11 cellular contexts compared by ENCODE assay signal in the genomic region with DNA sequence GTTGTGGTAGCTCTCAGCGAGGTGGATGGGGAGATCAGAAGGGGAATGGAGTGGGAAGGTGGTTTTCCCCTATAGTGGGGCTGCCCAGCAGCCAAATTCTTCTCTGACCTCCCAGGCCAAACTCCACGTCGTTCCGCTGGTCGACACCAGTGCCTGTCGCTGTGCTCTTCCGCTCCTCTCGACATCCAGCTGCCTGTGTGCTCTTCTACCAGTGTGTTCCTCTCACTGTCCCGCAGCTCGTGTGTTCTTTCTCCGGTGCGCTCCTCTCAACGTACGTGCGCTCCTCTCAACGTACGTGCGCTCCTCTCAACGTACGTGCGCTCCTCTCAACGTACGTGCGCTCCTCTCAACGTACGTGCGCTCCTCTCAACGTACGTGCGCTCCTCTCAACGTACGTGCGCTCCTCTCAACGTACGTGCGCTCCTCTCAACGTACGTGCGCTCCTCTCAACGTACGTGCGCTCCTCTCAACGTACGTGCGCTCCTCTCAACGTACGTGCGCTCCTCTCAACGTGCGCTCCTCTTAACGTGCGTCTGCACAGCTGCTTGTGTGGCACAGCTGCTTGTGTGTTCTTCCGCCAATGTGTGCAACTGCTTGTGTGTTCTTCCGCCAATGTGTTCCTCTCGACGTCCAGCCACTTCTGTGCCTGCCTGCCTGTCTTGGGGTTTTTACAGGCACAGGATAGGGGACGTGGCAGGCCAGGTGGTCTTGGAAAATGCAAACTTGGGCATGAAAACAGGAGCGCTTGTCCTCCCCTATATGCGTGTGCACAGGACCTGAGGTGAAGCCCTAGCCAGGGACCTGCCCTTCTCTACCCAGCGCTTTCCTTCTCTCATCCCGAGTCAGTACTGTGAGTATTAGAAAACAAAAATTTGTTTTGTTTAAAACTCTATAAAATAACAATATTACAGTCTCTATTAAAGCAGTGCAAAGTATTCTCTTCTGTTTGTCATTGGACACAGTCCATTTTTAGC.
DNase-seq lines count a peak whose midpoint lies in the region; ATAC-seq, FAIRE-seq and TF ChIP-seq lines count a peak whose summit lies in the region.
"Had no signal": no experiment of that assay in that cellular context is flagged by ENCODE, and none has a peak within 500 bp of the region (broad histone marks: within the 10 kb centered on the region; RNA-seq: fewer than 3 reads in every experiment).

No MANE protein-coding gene starts in this region.

- no peak for TF ChIP-seq RAD21 in GM12878 (IDR thresholded peaks at IDR 0.05; ENCODE audit: insufficient read depth, low read depth, low read length)

- in situ Hi-C loops in GM12878 (cut with MboI): no loop called here

- no peak for TF ChIP-seq CTCF in GM12878 (IDR thresholded peaks at IDR 0.05 in 2 of 3, conservative IDR thresholded peaks at IDR 0.05 in 1 of 3; ENCODE audit: control insufficient read depth in 2 of 3, extremely low read depth in 1 of 3, insufficient read depth in 1 of 3, low read depth in 3 of 3, low read length in 3 of 3)
- TF ChIP-seq CTCF in colonic mucosa (IDR thresholded peaks at IDR 0.05): no peak
- TF ChIP-seq CTCF in gastroesophageal sphincter (IDR thresholded peaks at IDR 0.05): no peak

- intact Hi-C loops in GM12878 (cut with micrococcal nuclease; ENCODE audit: unreplicated experiment) (no loop called here), colonic mucosa (cut with DNase I) (no loop called here)

- peak overlapping the region; percentile 39 for H3K9ac ChIP-seq in HUES6 (ENCODE audit: low read length)
- no peak overlapping the region for H3K9ac ChIP-seq in GM12878 (ENCODE audit: control insufficient read depth, insufficient read depth, low read length)
- no peak overlapping the region for H3K9ac ChIP-seq in colonic mucosa (ENCODE audit: low read depth in 2 of 2, low read length in 2 of 2)

- H3K4me2 ChIP-seq in GM12878 (ENCODE audit: control insufficient read depth, insufficient read depth): no peak overlapping the region

- H3K4me3 ChIP-seq in HUES6 (ENCODE audit: low read depth, low read length) (peak overlapping the region; percentile 72), GM12878 (no peak overlapping the region), colonic mucosa (no peak overlapping the region), gastroesophageal sphincter (no peak overlapping the region)

- no peaks in the 10 kb centered on the region for H3K27me3 Mint-ChIP-seq in naive thymus-derived CD8-positive, alpha-beta T cell

- H3K27ac ChIP-seq in HUES6 (ENCODE audit: low read depth, low read length) (no peak overlapping the region), GM12878 (ENCODE audit: control insufficient read depth, insufficient read depth) (no peak overlapping the region), colonic mucosa (no peak overlapping the region), gastroesophageal sphincter (no peak overlapping the region)

- SMC1A ChIA-PET in GM12878 (lab: Charles Lee; ENCODE audit: uncharacterized antibody, unreplicated experiment): no interaction called here

- H3K27me3 ChIP-seq in HUES6 (ENCODE audit: control insufficient read depth, insufficient read depth, low read length) (no peaks in the 10 kb centered on the region), GM12878 (replicated peaks in 1 of 2; ENCODE audit: control insufficient read depth in 2 of 2, insufficient read depth in 2 of 2, low read length in 1 of 2) (no peaks in the 10 kb centered on the region), colonic mucosa (no peaks in the 10 kb centered on the region), gastroesophageal sphincter (no peaks in the 10 kb centered on the region)

- no peaks in the 10 kb centered on the region for H3K36me3 Mint-ChIP-seq in naive thymus-derived CD8-positive, alpha-beta T cell

- peak; percentile 39 for DNase-seq in COLO829 (ENCODE audit: low spot score)
- peak; percentile 17 for DNase-seq in GM12878 (ENCODE audit: low read depth, low spot score)
- DNase-seq in naive thymus-derived CD8-positive, alpha-beta T cell: no peak
- no peak for DNase-seq in colonic mucosa
- DNase-seq: activated gamma-delta T cell had no signal

- H3K9me3 ChIP-seq in HUES6 (ENCODE audit: control insufficient read depth, insufficient read depth, low read depth, low read length) (no peaks in the 10 kb centered on the region), GM12878 (replicated peaks; ENCODE audit: control insufficient read depth, insufficient read depth, low read length) (no peaks in the 10 kb centered on the region), colonic mucosa (no peaks in the 10 kb centered on the region), gastroesophageal sphincter (no peaks in the 10 kb centered on the region)

- ATAC-seq in GM12878 (no peak), GM21515 (IDR thresholded peaks at IDR 0.05; ENCODE audit: unreplicated experiment) (no peak), gastroesophageal sphincter (no peak), HG03457 (IDR thresholded peaks at IDR 0.05; ENCODE audit: unreplicated experiment) (no peak)
- ATAC-seq in naive thymus-derived CD8-positive, alpha-beta T cell: peak; percentile 38 to 41
- ATAC-seq: activated CD4-positive, CD25-positive, alpha-beta regulatory T cell treated with anti-CD3 and anti-CD28 coated beads, Interleukin-2, amount 50 U/mL, for 24 hours had no signal

- H3K4me1 ChIP-seq in HUES6 (ENCODE audit: control insufficient read depth, insufficient read depth, low read length): no peaks in the 10 kb centered on the region
- no peaks in the 10 kb centered on the region for H3K4me1 ChIP-seq in GM12878 (ENCODE audit: control insufficient read depth, insufficient read depth, low read length)
- H3K4me1 ChIP-seq in colonic mucosa: no peaks in the 10 kb centered on the region
- H3K4me1 ChIP-seq in gastroesophageal sphincter: no peaks in the 10 kb centered on the region

- RAD21 ChIA-PET in GM12878 (lab: Charles Lee; ENCODE audit: unreplicated experiment): no interaction called here

- no peaks in the 10 kb centered on the region for H3K79me2 ChIP-seq in GM12878 (ENCODE audit: control insufficient read depth, insufficient read depth, low read length)

- 0 out of 2 replicates have a peak, but pooled peaks have one; percentile 28 for TF ChIP-seq POLR2A in GM12878 (IDR thresholded peaks at IDR 0.05; ENCODE audit: low read depth, low read length)
- TF ChIP-seq POLR2A in gastroesophageal sphincter (IDR thresholded peaks at IDR 0.05): no peak

- no peaks in the 10 kb centered on the region for H3K36me3 ChIP-seq in HUES6 (ENCODE audit: control insufficient read depth, insufficient read depth, low read length)
- H3K36me3 ChIP-seq in GM12878 (ENCODE audit: control insufficient read depth in 2 of 2, insufficient read depth in 2 of 2, low read length in 1 of 2): no peaks in the 10 kb centered on the region
- H3K36me3 ChIP-seq in colonic mucosa: no peaks in the 10 kb centered on the region
- H3K36me3 ChIP-seq in gastroesophageal sphincter: no peaks in the 10 kb centered on the region

- CTCF ChIA-PET in GM12878 (lab: Yijun Ruan, JAX): no interaction called here

- peaks cover 0 to 17% (median 10%) of the 10 kb centered on the region in 9 donors for H3K9me3 Mint-ChIP-seq in naive thymus-derived CD8-positive, alpha-beta T cell

- H3K4me1 Mint-ChIP-seq in naive thymus-derived CD8-positive, alpha-beta T cell: no peaks in the 10 kb centered on the region

- H3K27ac Mint-ChIP-seq in naive thymus-derived CD8-positive, alpha-beta T cell: peak overlapping the region in 1 of 10 donors; percentile 64

- BruUV-seq in GM12878 (replicated peaks; lab: Mats Ljungman, UMichigan): no TSS peak

- no peaks in the 10 kb centered on the region for H4K20me1 ChIP-seq in GM12878 (ENCODE audit: control insufficient read depth, insufficient read depth)

- 28% methylated on average over 40 of the region's 61 CpGs for WGBS in GM12878 (ENCODE audit: insufficient coverage, insufficient replicate concordance, low lambda C conversion rate, missing lambda C conversion rate)
- WGBS in gastroesophageal sphincter (ENCODE audit: low coverage in 1 of 2), 2 donors: 81 to 87% methylated on average over 10 to 25 of the region's 61 CpGs

- H3K4me3 Mint-ChIP-seq in naive thymus-derived CD8-positive, alpha-beta T cell: peak overlapping the region in 5 of 10 donors; percentile 30 to 64 (median 51)

- no peak for FAIRE-seq in GM12878 (lab: Jason Lieb, UNC)
- FAIRE-seq: HTR-8/SVneo had no signal

- TF ChIP-seq EP300 in GM12878 (IDR thresholded peaks at IDR 0.05; ENCODE audit: borderline replicate concordance in 1 of 2, control insufficient read depth in 1 of 2, low read depth in 2 of 2, low read length in 2 of 2): no peak
- TF ChIP-seq EP300 in gastroesophageal sphincter (IDR thresholded peaks at IDR 0.05): no peak

- POLR2A ChIA-PET in GM12878 (lab: Charles Lee): no interaction called here
- POLR2A ChIA-PET in naive thymus-derived CD8-positive, alpha-beta T cell (lab: Charles Lee): no interaction called here

- H2AFZ ChIP-seq in GM12878 (ENCODE audit: control insufficient read depth, low read depth, low read length): no peak overlapping the region

TF ChIP-seq in GM12878, 131 proteins besides CTCF, POLR2A, EP300 and RAD21:
- TF ChIP-seq EGR1 (IDR thresholded peaks at IDR 0.05; ENCODE audit: borderline replicate concordance in 1 of 2, low read depth in 2 of 2, low read length in 2 of 2): peak in 1 of 2 experiments; percentile 72; a peak in 1 of 3 replicates
- TF ChIP-seq E4F1 (IDR thresholded peaks at IDR 0.05; ENCODE audit: borderline replicate concordance, partially characterized antibody): no peak

Comparison
In these comparisons a context has a peak if more than half of its experiments do, and no peak if none do; other contexts are left out.
1. DNase-seq: peak in COLO829 (single experiment) and GM12878 (single experiment); none in naive thymus-derived CD8-positive, alpha-beta T cell (0 of 10) and colonic mucosa (single experiment).
2. ATAC-seq: peak in naive thymus-derived CD8-positive, alpha-beta T cell (2 of 2); none in GM12878 (single experiment), GM21515 (single experiment), gastroesophageal sphincter (single experiment) and HG03457 (single experiment).